Comparison of ENCODE assay signal across 9 cellular contexts in genomic region chr17:56653877-56654276, GRCh38.
DNase-seq lines count a peak whose midpoint lies in the region; ATAC-seq and TF ChIP-seq lines count a peak whose summit lies in the region.
"Had no signal": no experiment of that assay in that cellular context is flagged by ENCODE, and none has a peak within 500 bp of the region (broad histone marks: within the 10 kb centered on the region; RNA-seq: fewer than 3 reads in every experiment).

No MANE protein-coding gene starts in this region.

- intact Hi-C loops in naive thymus-derived CD4-positive, alpha-beta T cell (cut with micrococcal nuclease), result loop anchor here (1.0 to 2.0 kb wide), 9 partner anchors 14 to 155 kb away; partner anchors contain the start of gene NOG (in 1 of the 2)
- intact Hi-C loops in sciatic nerve (cut with DNase I), result no loop called here

- H3K36me3 ChIP-seq in naive thymus-derived CD4-positive, alpha-beta T cell (ENCODE audit: control insufficient read depth in 2 of 3, insufficient read depth in 3 of 3, low read length in 3 of 3), result no peaks in the 10 kb centered on the region

- H3K36me3 Mint-ChIP-seq in T-helper 17 cell (ENCODE audit: low read depth) (no peaks in the 10 kb centered on the region), immature natural killer cell (peaks cover 0 to 4% (median 0%) of the 10 kb centered on the region in 3 donors)
- H3K36me3 Mint-ChIP-seq in naive thymus-derived CD4-positive, alpha-beta T cell, result peaks cover 0 to 3% (median 0%) of the 10 kb centered on the region in 5 donors

- H3K27me3 Mint-ChIP-seq in T-helper 17 cell (peaks cover 21% of the 10 kb centered on the region), immature natural killer cell (ENCODE audit: low read depth in 3 of 3) (peaks cover 3 to 14% (median 6%) of the 10 kb centered on the region in 3 donors)
- peaks cover 0 to 18% (median 0%) of the 10 kb centered on the region in 5 donors for H3K27me3 Mint-ChIP-seq in naive thymus-derived CD4-positive, alpha-beta T cell

- peak; percentile 15 for DNase-seq in G401 (ENCODE audit: low spot score)
- DNase-seq in HS-5 (ENCODE audit: low read depth), result peak; percentile 8
- DNase-seq in T-helper 17 cell, result peak in 1 of 3 donors; percentile 22
- DNase-seq in astrocyte of the spinal cord (ENCODE audit: low read depth, low spot score), result peak; percentile 31
- DNase-seq in naive thymus-derived CD4-positive, alpha-beta T cell, result peak; percentile 15 to 88 (median 83)
- DNase-seq in immature natural killer cell, result no peak
- DNase-seq in sciatic nerve (ENCODE audit: low spot score), result no peak

- in situ Hi-C loops in G401 (cut with HindIII; ENCODE audit: low sequenced_read_pairs) (no loop called here), astrocyte of the spinal cord (cut with HindIII; ENCODE audit: low sequenced_read_pairs) (no loop called here)

- H3K9me3 ChIP-seq in T-helper 17 cell (ENCODE audit: control insufficient read depth, low read length, poor library complexity, severe bottlenecking), result no peaks in the 10 kb centered on the region
- no peaks in the 10 kb centered on the region for H3K9me3 ChIP-seq in naive thymus-derived CD4-positive, alpha-beta T cell (ENCODE audit: control insufficient read depth in 2 of 3, low read length in 3 of 3)

- TF ChIP-seq CTCF in astrocyte of the spinal cord (IDR thresholded peaks at IDR 0.05; ENCODE audit: low read depth, low read length), result peak; percentile 61

- H3K27me3 ChIP-seq in naive thymus-derived CD4-positive, alpha-beta T cell (ENCODE audit: control insufficient read depth in 2 of 2, insufficient read depth in 2 of 2, low read length in 2 of 2), result no peaks in the 10 kb centered on the region

- H3K4me3 ChIP-seq in astrocyte of the spinal cord (ENCODE audit: low read depth, low read length), result no peak overlapping the region
- H3K4me3 ChIP-seq in naive thymus-derived CD4-positive, alpha-beta T cell (ENCODE audit: low read length), result no peak overlapping the region

- H3K4me1 Mint-ChIP-seq in T-helper 17 cell, result peaks cover 4% of the 10 kb centered on the region
- H3K4me1 Mint-ChIP-seq in naive thymus-derived CD4-positive, alpha-beta T cell, result peaks cover 5 to 21% (median 9%) of the 10 kb centered on the region in 7 donors
- no peaks in the 10 kb centered on the region for H3K4me1 Mint-ChIP-seq in immature natural killer cell

- peaks cover 0 to 8% (median 0%) of the 10 kb centered on the region in 11 donors for H3K9me3 Mint-ChIP-seq in naive thymus-derived CD4-positive, alpha-beta T cell
- peaks cover 0 to 9% (median 1%) of the 10 kb centered on the region in 6 donors for H3K9me3 Mint-ChIP-seq in immature natural killer cell

- peak overlapping the region; percentile 59 for H3K27ac ChIP-seq in naive thymus-derived CD4-positive, alpha-beta T cell (ENCODE audit: low read depth, low read length)

- no peak overlapping the region for H3K27ac Mint-ChIP-seq in T-helper 17 cell
- peak overlapping the region in 8 of 9 donors; percentile 44 to 93 (median 88) for H3K27ac Mint-ChIP-seq in naive thymus-derived CD4-positive, alpha-beta T cell
- no peak overlapping the region for H3K27ac Mint-ChIP-seq in immature natural killer cell
- H3K27ac Mint-ChIP-seq: dendritic cell treated with granulocyte-macrophage colony-stimulating factor and Interleukin-4, amounts not matched to agents 40 ng/mL and 50 ng/mL, for 4 days had no signal

- peaks cover 0 to 6% of the 10 kb centered on the region in 2 donors for H3K4me1 ChIP-seq in naive thymus-derived CD4-positive, alpha-beta T cell (ENCODE audit: control insufficient read depth in 2 of 2, insufficient read depth in 2 of 2, low read length in 2 of 2)

- ATAC-seq in GM21515 (IDR thresholded peaks at IDR 0.05; ENCODE audit: unreplicated experiment), result peak; percentile 96
- peak; percentile 97 for ATAC-seq in T-helper 17 cell
- ATAC-seq in naive thymus-derived CD4-positive, alpha-beta T cell, result peak; percentile 99
- no peak for ATAC-seq in sciatic nerve

- CTCF ChIA-PET in naive thymus-derived CD4-positive, alpha-beta T cell (lab: Charles Lee), result interaction anchor here (0.8 to 3.7 kb wide), 16 partner anchors 9 to 154 kb away, joined by 3 to 46 read pairs (median 6); partner anchors contain the start of gene NOG

- H3K4me3 Mint-ChIP-seq in T-helper 17 cell, result no peak overlapping the region
- H3K4me3 Mint-ChIP-seq in naive thymus-derived CD4-positive, alpha-beta T cell, result peak overlapping the region in 4 of 10 donors; percentile 10 to 55 (median 34)
- H3K4me3 Mint-ChIP-seq in immature natural killer cell, result no peak overlapping the region
- H3K4me3 Mint-ChIP-seq: dendritic cell treated with granulocyte-macrophage colony-stimulating factor and Interleukin-4, amounts not matched to agents 40 ng/mL and 50 ng/mL, for 4 days had no signal

- POLR2A ChIA-PET in naive thymus-derived CD4-positive, alpha-beta T cell (lab: Charles Lee), result interaction anchor here (0.9 to 3.0 kb wide), 3 partner anchors 10 to 62 kb away, joined by 3 to 12 read pairs (median 9); no protein-coding TSS in a partner anchor

Comparison
In these comparisons a context has a peak if more than half of its experiments do, and no peak if none do; other contexts are left out.
1. DNase-seq: peak in G401 (single experiment), HS-5 (single experiment), astrocyte of the spinal cord (single experiment) and naive thymus-derived CD4-positive, alpha-beta T cell (9 of 9); none in immature natural killer cell (0 of 3) and sciatic nerve (single experiment).
2. H3K27ac Mint-ChIP-seq: peak in naive thymus-derived CD4-positive, alpha-beta T cell (8 of 9); none in T-helper 17 cell (single experiment) and immature natural killer cell (0 of 6).